In the genomic region with DNA sequence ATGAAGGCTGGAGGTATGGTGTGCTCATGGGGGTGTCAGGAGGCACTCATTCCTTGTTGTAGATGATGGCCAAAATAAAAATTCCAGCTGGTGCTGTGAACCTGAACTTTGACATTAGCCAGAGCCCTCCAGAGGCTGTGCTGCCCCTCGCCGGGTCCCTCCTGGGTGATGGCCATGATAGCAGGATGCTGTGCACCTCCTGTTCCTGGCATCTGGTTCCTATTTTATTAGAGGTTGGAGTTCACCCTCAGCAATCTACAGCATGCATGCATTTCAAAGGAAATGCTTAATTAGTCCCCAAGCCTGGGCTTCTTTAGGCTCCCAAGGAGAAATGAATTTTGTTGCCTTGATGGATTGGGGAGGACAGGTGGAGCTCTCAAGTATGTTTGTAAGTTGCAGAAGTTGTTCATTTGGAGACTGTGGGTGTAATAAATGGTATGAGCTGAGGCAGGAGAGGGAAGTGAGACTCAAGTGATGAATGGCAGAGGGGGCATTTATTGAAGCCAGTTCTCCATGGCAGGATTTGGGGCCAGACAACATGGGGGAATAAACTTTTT, we compare ENCODE assay signal across 21 cellular contexts.
A peak's percentile ranks its signal among the peaks of the same experiment; 100 is the strongest.
DNase-seq lines count a peak whose midpoint lies in the region; TF ChIP-seq lines count a peak whose summit lies in the region.
"Had no signal": no experiment of that assay in that cellular context is flagged by ENCODE, and none has a peak within 500 bp of the region (broad histone marks: within the 10 kb centered on the region; RNA-seq: fewer than 3 reads in every experiment).

No MANE protein-coding gene starts in this region.

- no peak overlapping the region for H3K9ac ChIP-seq in OCI-LY3 (ENCODE audit: low read length)

- no peaks in the 10 kb centered on the region for H3K9me3 ChIP-seq in OCI-LY3 (ENCODE audit: insufficient read depth, low read length)

- H3K27me3 Mint-ChIP-seq in glutamatergic neuron (ENCODE audit: unreplicated experiment) (peaks cover 11% of the 10 kb centered on the region), type B pancreatic cell (peaks cover 31% of the 10 kb centered on the region)

- H2AFZ ChIP-seq in OCI-LY3 (ENCODE audit: low read depth, low read length) = no peak overlapping the region

- H3K4me3 Mint-ChIP-seq in glutamatergic neuron (ENCODE audit: unreplicated experiment) (peak overlapping the region; percentile 18), type B pancreatic cell (peak overlapping the region; percentile 11)
- H3K4me3 Mint-ChIP-seq: CD8-positive, alpha-beta T cell; T-cell had no signal

- no peaks in the 10 kb centered on the region for H3K79me2 ChIP-seq in OCI-LY3 (ENCODE audit: low read length)

- H3K4me3 ChIP-seq in OCI-LY3 (ENCODE audit: low read length) = no peak overlapping the region

- H3K27ac ChIP-seq in OCI-LY3 (ENCODE audit: low read length) = no peak overlapping the region
- H3K27ac ChIP-seq: 22Rv1 had no signal

- H3K9me3 Mint-ChIP-seq in glutamatergic neuron (ENCODE audit: unreplicated experiment) (peaks cover 9% of the 10 kb centered on the region), type B pancreatic cell (no peaks in the 10 kb centered on the region)
- H3K9me3 Mint-ChIP-seq: CD8-positive, alpha-beta T cell; T-cell had no signal

- H3K36me3 Mint-ChIP-seq in glutamatergic neuron (ENCODE audit: unreplicated experiment) (no peaks in the 10 kb centered on the region), type B pancreatic cell (peaks cover 5% of the 10 kb centered on the region)
- H3K36me3 Mint-ChIP-seq: CD8-positive, alpha-beta T cell; T-cell had no signal

- H3K4me1 ChIP-seq in OCI-LY3 (ENCODE audit: low read length) = peaks cover 35% of the 10 kb centered on the region

- H3K27me3 ChIP-seq in OCI-LY3 (ENCODE audit: low read depth, low read length) = peaks cover 23% of the 10 kb centered on the region

- peak; percentile 24 for DNase-seq in DMS 273 (lab: John Stamatoyannopoulos, UW; ENCODE audit: unreplicated experiment)
- no peak for DNase-seq in DMS 273 treated with DMSO at 0.1 percent for 48 hours (lab: John Stamatoyannopoulos, UW)
- DNase-seq in glutamatergic neuron = no peak
- no peak for DNase-seq in type B pancreatic cell (ENCODE audit: extremely low spot score, unreplicated experiment)
- no peak for DNase-seq in NCI-H1048 (lab: John Stamatoyannopoulos, UW)
- no peak for DNase-seq in T1000 (lab: John Stamatoyannopoulos, UW)
- no peak for DNase-seq in GM19238 (ENCODE audit: insufficient read length, low spot score)
- DNase-seq: C1 segment of cervical spinal cord; CD8-positive, alpha-beta T cell; GF-D8; KBM-7; MM.1S; NCI-H1105; NCI-H2029 treated with DMSO at 0.1 percent for 48 hours; NCI-H226; NCI-H510A treated with DMSO at 0.1 percent for 48 hours; NCI-H82; Right ventricle myocardium superior; T-cell had no signal

- no peaks in the 10 kb centered on the region for H3K36me3 ChIP-seq in OCI-LY3 (replicated peaks; ENCODE audit: low read depth, low read length)

- peak overlapping the region; percentile 57 for H3K27ac Mint-ChIP-seq in glutamatergic neuron (ENCODE audit: unreplicated experiment)
- H3K27ac Mint-ChIP-seq in type B pancreatic cell = peak overlapping the region; percentile 35
- H3K27ac Mint-ChIP-seq: CD8-positive, alpha-beta T cell; T-cell had no signal

- H3K4me1 Mint-ChIP-seq in glutamatergic neuron (ENCODE audit: low read depth, unreplicated experiment) (peaks cover 66% of the 10 kb centered on the region), type B pancreatic cell (ENCODE audit: unreplicated experiment) (peaks cover 72% of the 10 kb centered on the region)
- H3K4me1 Mint-ChIP-seq: T-cell had no signal

- peak overlapping the region; percentile 29 for H3K4me2 ChIP-seq in OCI-LY3 (ENCODE audit: low read length)

- H4K20me1 ChIP-seq in OCI-LY3 (ENCODE audit: insufficient read depth, low read length) = no peaks in the 10 kb centered on the region; the same call in 1 of the 2 replicates

- TF ChIP-seq CTCF in OCI-LY3 (IDR thresholded peaks at IDR 0.05; ENCODE audit: low read depth, low read length) (no peak), glutamatergic neuron (IDR thresholded peaks at IDR 0.05; ENCODE audit: partially characterized antibody, unreplicated experiment) (no peak), type B pancreatic cell (conservative IDR thresholded peaks at IDR 0.05) (no peak)
